1 cellular context compared by ENCODE assay signal in genomic region chr6:136226674-136227377, GRCh38.
TF ChIP-seq lines count a peak whose summit lies in the region.

No MANE protein-coding gene starts in this region.

TF ChIP-seq in HepG2, 621 proteins besides CTCF, POLR2A, EP300 and RAD21 (continued from another document and continues in another):
- TF ChIP-seq, protein P1, sequence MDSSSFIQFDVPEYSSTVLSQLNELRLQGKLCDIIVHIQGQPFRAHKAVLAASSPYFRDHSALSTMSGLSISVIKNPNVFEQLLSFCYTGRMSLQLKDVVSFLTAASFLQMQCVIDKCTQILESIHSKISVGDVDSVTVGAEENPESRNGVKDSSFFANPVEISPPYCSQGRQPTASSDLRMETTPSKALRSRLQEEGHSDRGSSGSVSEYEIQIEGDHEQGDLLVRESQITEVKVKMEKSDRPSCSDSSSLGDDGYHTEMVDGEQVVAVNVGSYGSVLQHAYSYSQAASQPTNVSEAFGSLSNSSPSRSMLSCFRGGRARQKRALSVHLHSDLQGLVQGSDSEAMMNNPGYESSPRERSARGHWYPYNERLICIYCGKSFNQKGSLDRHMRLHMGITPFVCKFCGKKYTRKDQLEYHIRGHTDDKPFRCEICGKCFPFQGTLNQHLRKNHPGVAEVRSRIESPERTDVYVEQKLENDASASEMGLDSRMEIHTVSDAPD (CRISPR knock-in tag; IDR thresholded peaks at IDR 0.05): 0 out of 2 replicates have a peak, but pooled peaks have one; percentile 28
- peak; percentile 57; the same call in 1 of the 2 replicates for TF ChIP-seq TBX2 (CRISPR knock-in tag; IDR thresholded peaks at IDR 0.05; ENCODE audit: borderline replicate concordance)
- TF ChIP-seq THAP11 (CRISPR knock-in tag; IDR thresholded peaks at IDR 0.05): peak; percentile 12; the same call in 1 of the 2 replicates
- peak; percentile 35; the same call in 1 of the 2 replicates for TF ChIP-seq MIXL1 (CRISPR knock-in tag; IDR thresholded peaks at IDR 0.05)
- peak; percentile 7; the same call in 1 of the 2 replicates for TF ChIP-seq PHF8 (CRISPR knock-in tag; IDR thresholded peaks at IDR 0.05)
- TF ChIP-seq MED1 (CRISPR knock-in tag; IDR thresholded peaks at IDR 0.05): 0 out of 2 replicates have a peak, but pooled peaks have one; percentile 29
- TF ChIP-seq, protein P2, sequence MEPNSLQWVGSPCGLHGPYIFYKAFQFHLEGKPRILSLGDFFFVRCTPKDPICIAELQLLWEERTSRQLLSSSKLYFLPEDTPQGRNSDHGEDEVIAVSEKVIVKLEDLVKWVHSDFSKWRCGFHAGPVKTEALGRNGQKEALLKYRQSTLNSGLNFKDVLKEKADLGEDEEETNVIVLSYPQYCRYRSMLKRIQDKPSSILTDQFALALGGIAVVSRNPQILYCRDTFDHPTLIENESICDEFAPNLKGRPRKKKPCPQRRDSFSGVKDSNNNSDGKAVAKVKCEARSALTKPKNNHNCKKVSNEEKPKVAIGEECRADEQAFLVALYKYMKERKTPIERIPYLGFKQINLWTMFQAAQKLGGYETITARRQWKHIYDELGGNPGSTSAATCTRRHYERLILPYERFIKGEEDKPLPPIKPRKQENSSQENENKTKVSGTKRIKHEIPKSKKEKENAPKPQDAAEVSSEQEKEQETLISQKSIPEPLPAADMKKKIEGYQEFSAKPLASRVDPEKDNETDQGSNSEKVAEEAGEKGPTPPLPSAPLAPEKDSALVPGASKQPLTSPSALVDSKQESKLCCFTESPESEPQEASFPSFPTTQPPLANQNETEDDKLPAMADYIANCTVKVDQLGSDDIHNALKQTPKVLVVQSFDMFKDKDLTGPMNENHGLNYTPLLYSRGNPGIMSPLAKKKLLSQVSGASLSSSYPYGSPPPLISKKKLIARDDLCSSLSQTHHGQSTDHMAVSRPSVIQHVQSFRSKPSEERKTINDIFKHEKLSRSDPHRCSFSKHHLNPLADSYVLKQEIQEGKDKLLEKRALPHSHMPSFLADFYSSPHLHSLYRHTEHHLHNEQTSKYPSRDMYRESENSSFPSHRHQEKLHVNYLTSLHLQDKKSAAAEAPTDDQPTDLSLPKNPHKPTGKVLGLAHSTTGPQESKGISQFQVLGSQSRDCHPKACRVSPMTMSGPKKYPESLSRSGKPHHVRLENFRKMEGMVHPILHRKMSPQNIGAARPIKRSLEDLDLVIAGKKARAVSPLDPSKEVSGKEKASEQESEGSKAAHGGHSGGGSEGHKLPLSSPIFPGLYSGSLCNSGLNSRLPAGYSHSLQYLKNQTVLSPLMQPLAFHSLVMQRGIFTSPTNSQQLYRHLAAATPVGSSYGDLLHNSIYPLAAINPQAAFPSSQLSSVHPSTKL (CRISPR knock-in tag; IDR thresholded peaks at IDR 0.05): peak; percentile 29; the same call in 1 of the 2 replicates
- TF ChIP-seq FOSL2 (CRISPR knock-in tag; IDR thresholded peaks at IDR 0.05): 0 out of 2 replicates have a peak, but pooled peaks have one; percentile 7
- no peak for TF ChIP-seq MAZ (IDR thresholded peaks at IDR 0.05; ENCODE audit: borderline replicate concordance, low read depth, low read length)
- TF ChIP-seq MAZ (CRISPR knock-in tag; IDR thresholded peaks at IDR 0.05; ENCODE audit: low read depth): peak; percentile 57
- TF ChIP-seq ZNF674 (CRISPR knock-in tag; IDR thresholded peaks at IDR 0.05; ENCODE audit: low read depth): 0 out of 2 replicates have a peak, but pooled peaks have one; percentile 30
- TF ChIP-seq, protein P3, sequence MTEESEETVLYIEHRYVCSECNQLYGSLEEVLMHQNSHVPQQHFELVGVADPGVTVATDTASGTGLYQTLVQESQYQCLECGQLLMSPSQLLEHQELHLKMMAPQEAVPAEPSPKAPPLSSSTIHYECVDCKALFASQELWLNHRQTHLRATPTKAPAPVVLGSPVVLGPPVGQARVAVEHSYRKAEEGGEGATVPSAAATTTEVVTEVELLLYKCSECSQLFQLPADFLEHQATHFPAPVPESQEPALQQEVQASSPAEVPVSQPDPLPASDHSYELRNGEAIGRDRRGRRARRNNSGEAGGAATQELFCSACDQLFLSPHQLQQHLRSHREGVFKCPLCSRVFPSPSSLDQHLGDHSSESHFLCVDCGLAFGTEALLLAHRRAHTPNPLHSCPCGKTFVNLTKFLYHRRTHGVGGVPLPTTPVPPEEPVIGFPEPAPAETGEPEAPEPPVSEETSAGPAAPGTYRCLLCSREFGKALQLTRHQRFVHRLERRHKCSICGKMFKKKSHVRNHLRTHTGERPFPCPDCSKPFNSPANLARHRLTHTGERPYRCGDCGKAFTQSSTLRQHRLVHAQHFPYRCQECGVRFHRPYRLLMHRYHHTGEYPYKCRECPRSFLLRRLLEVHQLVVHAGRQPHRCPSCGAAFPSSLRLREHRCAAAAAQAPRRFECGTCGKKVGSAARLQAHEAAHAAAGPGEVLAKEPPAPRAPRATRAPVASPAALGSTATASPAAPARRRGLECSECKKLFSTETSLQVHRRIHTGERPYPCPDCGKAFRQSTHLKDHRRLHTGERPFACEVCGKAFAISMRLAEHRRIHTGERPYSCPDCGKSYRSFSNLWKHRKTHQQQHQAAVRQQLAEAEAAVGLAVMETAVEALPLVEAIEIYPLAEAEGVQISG (CRISPR knock-in tag; IDR thresholded peaks at IDR 0.05): peak; percentile 44; the same call in 1 of the 2 replicates
- TF ChIP-seq ZNF496 (CRISPR knock-in tag; IDR thresholded peaks at IDR 0.05; ENCODE audit: insufficient replicate concordance): no peak
- 0 out of 2 replicates have a peak, but pooled peaks have one; percentile 4 for TF ChIP-seq IKZF5 (CRISPR knock-in tag; IDR thresholded peaks at IDR 0.05)
- TF ChIP-seq KDM3A (CRISPR knock-in tag; IDR thresholded peaks at IDR 0.05; ENCODE audit: low read depth): peak; percentile 7; the same call in 1 of the 2 replicates
- TF ChIP-seq, protein P4, sequence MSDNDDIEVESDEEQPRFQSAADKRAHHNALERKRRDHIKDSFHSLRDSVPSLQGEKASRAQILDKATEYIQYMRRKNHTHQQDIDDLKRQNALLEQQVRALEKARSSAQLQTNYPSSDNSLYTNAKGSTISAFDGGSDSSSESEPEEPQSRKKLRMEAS (IDR thresholded peaks at IDR 0.05): peak; percentile 23; the same call in 1 of the 2 replicates
- TF ChIP-seq ZBTB25 (CRISPR knock-in tag; IDR thresholded peaks at IDR 0.05): 0 out of 2 replicates have a peak, but pooled peaks have one; percentile 15
- TF ChIP-seq TARDBP (CRISPR knock-in tag; IDR thresholded peaks at IDR 0.05): peak; percentile 21; the same call in 1 of the 2 replicates
- TF ChIP-seq AHDC1 (CRISPR knock-in tag; IDR thresholded peaks at IDR 0.05; ENCODE audit: borderline replicate concordance): 0 out of 2 replicates have a peak, but pooled peaks have one; percentile 70
- no peak for TF ChIP-seq FOXA1 (IDR thresholded peaks at IDR 0.05)
- peak; percentile 34; the same call in 1 of the 2 replicates for TF ChIP-seq FOXA1 (CRISPR knock-in tag; IDR thresholded peaks at IDR 0.05)
- peak; percentile 29; the same call in 1 of the 2 replicates for TF ChIP-seq ZNF646 (CRISPR knock-in tag; IDR thresholded peaks at IDR 0.05)
- TF ChIP-seq SMAD3 (CRISPR knock-in tag; IDR thresholded peaks at IDR 0.05): 0 out of 2 replicates have a peak, but pooled peaks have one; percentile 16
- TF ChIP-seq SAP130 (CRISPR knock-in tag; IDR thresholded peaks at IDR 0.05; ENCODE audit: low read depth): 0 out of 2 replicates have a peak, but pooled peaks have one; percentile 18
- TF ChIP-seq ZNF644 (CRISPR knock-in tag; IDR thresholded peaks at IDR 0.05; ENCODE audit: low read depth): 0 out of 2 replicates have a peak, but pooled peaks have one; percentile 27
- no peak for TF ChIP-seq SOX5 (CRISPR knock-in tag; IDR thresholded peaks at IDR 0.05; ENCODE audit: borderline replicate concordance)
- TF ChIP-seq, protein P5, sequence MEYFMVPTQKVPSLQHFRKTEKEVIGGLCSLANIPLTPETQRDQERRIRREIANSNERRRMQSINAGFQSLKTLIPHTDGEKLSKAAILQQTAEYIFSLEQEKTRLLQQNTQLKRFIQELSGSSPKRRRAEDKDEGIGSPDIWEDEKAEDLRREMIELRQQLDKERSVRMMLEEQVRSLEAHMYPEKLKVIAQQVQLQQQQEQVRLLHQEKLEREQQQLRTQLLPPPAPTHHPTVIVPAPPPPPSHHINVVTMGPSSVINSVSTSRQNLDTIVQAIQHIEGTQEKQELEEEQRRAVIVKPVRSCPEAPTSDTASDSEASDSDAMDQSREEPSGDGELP (IDR thresholded peaks at IDR 0.05; ENCODE audit: borderline replicate concordance, low read depth): peak; percentile 10; the same call in 1 of the 2 replicates
